Comparison of ENCODE assay signal across 8 cellular contexts in genomic region chr4:472881-473574, GRCh38. TPM values are rescaled to one million over a fixed set of nuclear protein-coding genes. Genes with fewer than 3 reads are reported as not detected.
A peak's percentile ranks its signal among the peaks of the same experiment; 100 is the strongest.
DNase-seq lines count a peak whose midpoint lies in the region; ATAC-seq and TF ChIP-seq lines count a peak whose summit lies in the region.

No MANE protein-coding gene starts in this region.

- DNase-seq in AG10803 (ENCODE audit: low read depth) (peak; percentile 4), fibroblast of mammary gland (ENCODE audit: low read depth) (peak; percentile 11), neuronal stem cell (ENCODE audit: low spot score) (no peak), GM13976 (ENCODE audit: low spot score) (no peak)

- H3K36me3 ChIP-seq in SU-DHL-6 (ENCODE audit: low read length): peaks cover 50% of the 10 kb centered on the region
- H3K36me3 ChIP-seq in neuronal stem cell (replicated peaks in 1 of 2; ENCODE audit: control insufficient read depth in 2 of 2, insufficient read depth in 2 of 2, low read length in 2 of 2): peaks cover 20 to 51% of the 10 kb centered on the region in 2 donors

- TF ChIP-seq CTCF in AG10803 (conservative IDR thresholded peaks at IDR 0.05; ENCODE audit: low read length): no peak
- no peak for TF ChIP-seq CTCF in SU-DHL-6 (IDR thresholded peaks at IDR 0.05; ENCODE audit: insufficient read depth, low read length, poor library complexity, severe bottlenecking)
- TF ChIP-seq CTCF in fibroblast of mammary gland (conservative IDR thresholded peaks at IDR 0.05; ENCODE audit: control insufficient read depth, insufficient read depth, low read depth, low read length): no peak
- no peak for TF ChIP-seq CTCF in GM13976 (IDR thresholded peaks at IDR 0.05; ENCODE audit: borderline replicate concordance, control extremely low read depth, extremely low read depth, insufficient read depth, missing control alignments)

- no peak overlapping the region for H4K91ac ChIP-seq in neuronal stem cell (ENCODE audit: low read depth, low read length, poor library complexity)

- no peaks in the 10 kb centered on the region for H4K20me1 ChIP-seq in SU-DHL-6 (ENCODE audit: low read depth, low read length)

- H3K9me2 ChIP-seq in SU-DHL-6 (replicated peaks; ENCODE audit: insufficient read depth, low read length): no peaks in the 10 kb centered on the region

- no peak overlapping the region for H2BK120ac ChIP-seq in neuronal stem cell (ENCODE audit: low read depth, low read length)

- H2AFZ ChIP-seq in SU-DHL-6 (ENCODE audit: low read depth, low read length, severe bottlenecking) (peak overlapping the region; percentile 32), neuronal stem cell (ENCODE audit: low read length) (peak overlapping the region; percentile 83)

- H3K4me3 ChIP-seq in AG10803 (ENCODE audit: low read length): peak overlapping the region; percentile 91
- peak overlapping the region; percentile 81 for H3K4me3 ChIP-seq in SU-DHL-6 (ENCODE audit: insufficient read depth, low read length, poor library complexity, severe bottlenecking)
- peak overlapping the region; percentile 91 for H3K4me3 ChIP-seq in fibroblast of mammary gland (ENCODE audit: control insufficient read depth, low read depth, low read length)
- H3K4me3 ChIP-seq in neuronal stem cell (ENCODE audit: low read length in 2 of 2): peak overlapping the region; percentile 68 to 90

- no peak overlapping the region for H2BK12ac ChIP-seq in neuronal stem cell (ENCODE audit: low read length)

- H3K4me2 ChIP-seq in SU-DHL-6 (ENCODE audit: low read depth, low read length, poor library complexity, severe bottlenecking): peak overlapping the region; percentile 79
- H3K4me2 ChIP-seq in neuronal stem cell (ENCODE audit: insufficient read depth, low read length, poor library complexity, severe bottlenecking): peak overlapping the region; percentile 72

- peaks cover 2% of the 10 kb centered on the region for H3K79me1 ChIP-seq in neuronal stem cell (ENCODE audit: low read depth, low read length)

- H3K9me3 ChIP-seq in SU-DHL-6 (ENCODE audit: insufficient read depth, low read length) (peaks cover 30% of the 10 kb centered on the region; the same call in 1 of the 2 replicates), neuronal stem cell (replicated peaks in 1 of 2; ENCODE audit: control insufficient read depth in 2 of 2, insufficient read depth in 1 of 2, low read depth in 1 of 2, low read length in 2 of 2) (peaks cover 11 to 65% of the 10 kb centered on the region in 2 donors)

- H3K4me1 ChIP-seq in neuronal stem cell (ENCODE audit: control insufficient read depth in 2 of 2, insufficient read depth in 1 of 2, low read depth in 1 of 2, low read length in 2 of 2): no peaks in the 10 kb centered on the region

- H3K23ac ChIP-seq in neuronal stem cell (ENCODE audit: low read depth, low read length, poor library complexity): no peak overlapping the region

- no peak overlapping the region for H3K4ac ChIP-seq in neuronal stem cell (ENCODE audit: low read length)

- WGBS in neuronal stem cell (ENCODE audit: extremely low coverage in 2 of 2, insufficient read length in 2 of 2, insufficient replicate concordance in 1 of 2), 2 donors: no CpG with 5 or more reads among the region's 17 CpGs

- no peaks in the 10 kb centered on the region for H3F3A ChIP-seq in SU-DHL-6 (ENCODE audit: insufficient read depth)

- no peak overlapping the region for H4K8ac ChIP-seq in neuronal stem cell (ENCODE audit: low read depth, low read length)

- no peak overlapping the region for H2BK15ac ChIP-seq in neuronal stem cell (ENCODE audit: low read length)

- peak overlapping the region; percentile 86 for H3K18ac ChIP-seq in neuronal stem cell (ENCODE audit: low read length)

- H3K9ac ChIP-seq in SU-DHL-6 (ENCODE audit: low read length): peak overlapping the region; percentile 81
- peak overlapping the region; percentile 92 for H3K9ac ChIP-seq in neuronal stem cell (ENCODE audit: low read depth, low read length, poor library complexity)

- no peak overlapping the region for H2AK5ac ChIP-seq in neuronal stem cell (ENCODE audit: low read depth, low read length)

- H3K27ac ChIP-seq in SU-DHL-6 (ENCODE audit: low read depth, low read length) (peak overlapping the region; percentile 71), neuronal stem cell (replicated peaks; ENCODE audit: low read length) (peak overlapping the region; percentile 73)

- H2BK5ac ChIP-seq in neuronal stem cell (ENCODE audit: low read length): no peak overlapping the region

- peak; percentile 1 for ATAC-seq in GM21515 (IDR thresholded peaks at IDR 0.05; ENCODE audit: unreplicated experiment)
- ATAC-seq in HG02981 (IDR thresholded peaks at IDR 0.05; ENCODE audit: unreplicated experiment): no peak
- no peak for ATAC-seq in GM21576 (IDR thresholded peaks at IDR 0.05; ENCODE audit: unreplicated experiment)

- peaks cover 58% of the 10 kb centered on the region for H3K79me2 ChIP-seq in SU-DHL-6 (ENCODE audit: insufficient read depth, low read length)

- no peak overlapping the region for H3K14ac ChIP-seq in neuronal stem cell (ENCODE audit: low read length)

- in situ Hi-C loops in GM13976 (cut with MboI; ENCODE audit: low sequenced_read_pairs, unreplicated experiment): no loop called here

- no peaks in the 10 kb centered on the region for H3K27me3 ChIP-seq in SU-DHL-6 (ENCODE audit: low read length)
- no peaks in the 10 kb centered on the region for H3K27me3 ChIP-seq in neuronal stem cell (ENCODE audit: control insufficient read depth in 3 of 3, insufficient read depth in 3 of 3, low read depth in 1 of 3, low read length in 3 of 3)

RNA-seq across cellular contexts. Expression of gene ZNF721, which starts 25.9 kb away (rescaled TPM):
- polyA plus RNA-seq in neuronal stem cell (2013, experiment 1 of 2): 25.8 TPM
- polyA plus RNA-seq in neuronal stem cell (2013, experiment 2 of 2): 28.1 TPM

RNA-seq across cellular contexts. Expression of gene PIGG, which starts 26.0 kb away (rescaled TPM):
- polyA plus RNA-seq in neuronal stem cell (2013, experiment 1 of 2): 21.5 TPM
- 22.0 TPM for polyA plus RNA-seq in neuronal stem cell (2013, experiment 2 of 2)

Comparison
In these comparisons a context has a peak if more than half of its experiments do, and no peak if none do; other contexts are left out.
1. DNase-seq: peak in AG10803 (single experiment) and fibroblast of mammary gland (single experiment); none in neuronal stem cell (single experiment) and GM13976 (single experiment).
2. Peak in every context shown above with its lines, with median percentiles within 50 percentile points of each other: H3K4me3 ChIP-seq.